1 cellular context compared by ENCODE assay signal in the genomic region with DNA sequence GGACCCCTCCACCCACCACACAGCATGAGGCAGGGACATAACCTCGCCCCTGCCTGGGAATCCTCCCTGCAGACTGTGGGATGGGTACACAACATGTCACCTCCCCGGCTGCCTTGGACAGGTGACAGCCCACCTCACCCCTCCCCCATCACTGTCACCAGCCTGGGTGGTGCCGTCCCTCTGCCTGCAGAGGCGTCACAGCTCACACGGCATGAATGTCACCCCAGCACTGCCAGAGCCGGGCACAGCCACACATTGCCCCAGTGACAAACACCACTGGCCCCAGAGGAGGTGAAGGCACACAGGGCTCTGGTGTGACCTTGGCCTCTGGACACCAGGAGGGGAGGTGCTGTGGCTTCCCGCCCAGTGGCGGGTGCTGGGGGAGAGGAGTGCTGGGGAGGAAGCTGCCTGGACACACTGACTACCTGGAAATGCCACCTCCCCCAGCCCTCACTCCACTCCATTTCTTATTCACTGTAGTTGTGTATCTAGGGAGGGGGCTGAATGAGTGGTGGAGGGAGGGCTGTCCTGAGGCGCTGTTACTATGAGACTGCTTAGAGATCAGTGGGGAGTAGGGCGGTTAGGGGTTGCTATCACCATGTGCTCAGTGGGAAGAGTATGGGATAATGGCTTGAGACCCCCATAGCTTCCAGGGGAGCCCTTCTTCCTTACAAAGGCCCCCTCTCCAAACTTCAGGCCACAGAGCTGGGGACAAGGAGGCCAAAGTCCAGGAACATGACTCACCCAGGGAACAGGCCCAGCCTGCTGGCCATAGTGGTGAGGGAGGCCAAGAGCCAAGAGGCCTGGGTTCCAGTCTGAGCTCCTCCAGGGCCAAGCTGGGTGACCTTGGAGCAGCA.
A peak's percentile ranks its signal among the peaks of the same experiment; 100 is the strongest.
TF ChIP-seq lines count a peak whose summit lies in the region.

No MANE protein-coding gene starts in this region.

TF ChIP-seq in HCT116, 20 proteins besides CTCF, POLR2A, EP300 and RAD21:
- TF ChIP-seq ZFX (IDR thresholded peaks at IDR 0.05) (no peak), EGR1 (IDR thresholded peaks at IDR 0.05; ENCODE audit: low read depth) (no peak), FOSL1 (IDR thresholded peaks at IDR 0.05; ENCODE audit: low read depth) (no peak), ELF1 (IDR thresholded peaks at IDR 0.05; ENCODE audit: borderline replicate concordance, low read depth) (no peak), SP1 (IDR thresholded peaks at IDR 0.05; ENCODE audit: low read depth) (peak; percentile 75), POLR2AphosphoS5 (IDR thresholded peaks at IDR 0.05; ENCODE audit: low read depth, low read length) (peak; percentile 16; the same call in 1 of the 2 replicates), EZH2 (IDR thresholded peaks at IDR 0.05) (no peak), MAX (IDR thresholded peaks at IDR 0.05) (peak; percentile 35; the same call in 1 of the 2 replicates), CBX3 (IDR thresholded peaks at IDR 0.05; ENCODE audit: low read depth) (no peak), JUND (IDR thresholded peaks at IDR 0.05) (no peak), EZH2phosphoT487 (IDR thresholded peaks at IDR 0.05; ENCODE audit: borderline replicate concordance) (no peak), YY1 (IDR thresholded peaks at IDR 0.05; ENCODE audit: extremely low read depth, insufficient replicate concordance, low read depth, low read length) (no peak), CEBPB (IDR thresholded peaks at IDR 0.05; ENCODE audit: low read depth) (no peak), ZNF274 (IDR thresholded peaks at IDR 0.05; ENCODE audit: low read depth, low read length) (no peak), SIN3A (IDR thresholded peaks at IDR 0.05; ENCODE audit: low read depth) (no peak), ATF3 (IDR thresholded peaks at IDR 0.05) (no peak), TCF7L2 (IDR thresholded peaks at IDR 0.05; ENCODE audit: borderline replicate concordance, extremely low read depth, insufficient read depth, insufficient read length) (no peak)
- TF ChIP-seq, protein P1, sequence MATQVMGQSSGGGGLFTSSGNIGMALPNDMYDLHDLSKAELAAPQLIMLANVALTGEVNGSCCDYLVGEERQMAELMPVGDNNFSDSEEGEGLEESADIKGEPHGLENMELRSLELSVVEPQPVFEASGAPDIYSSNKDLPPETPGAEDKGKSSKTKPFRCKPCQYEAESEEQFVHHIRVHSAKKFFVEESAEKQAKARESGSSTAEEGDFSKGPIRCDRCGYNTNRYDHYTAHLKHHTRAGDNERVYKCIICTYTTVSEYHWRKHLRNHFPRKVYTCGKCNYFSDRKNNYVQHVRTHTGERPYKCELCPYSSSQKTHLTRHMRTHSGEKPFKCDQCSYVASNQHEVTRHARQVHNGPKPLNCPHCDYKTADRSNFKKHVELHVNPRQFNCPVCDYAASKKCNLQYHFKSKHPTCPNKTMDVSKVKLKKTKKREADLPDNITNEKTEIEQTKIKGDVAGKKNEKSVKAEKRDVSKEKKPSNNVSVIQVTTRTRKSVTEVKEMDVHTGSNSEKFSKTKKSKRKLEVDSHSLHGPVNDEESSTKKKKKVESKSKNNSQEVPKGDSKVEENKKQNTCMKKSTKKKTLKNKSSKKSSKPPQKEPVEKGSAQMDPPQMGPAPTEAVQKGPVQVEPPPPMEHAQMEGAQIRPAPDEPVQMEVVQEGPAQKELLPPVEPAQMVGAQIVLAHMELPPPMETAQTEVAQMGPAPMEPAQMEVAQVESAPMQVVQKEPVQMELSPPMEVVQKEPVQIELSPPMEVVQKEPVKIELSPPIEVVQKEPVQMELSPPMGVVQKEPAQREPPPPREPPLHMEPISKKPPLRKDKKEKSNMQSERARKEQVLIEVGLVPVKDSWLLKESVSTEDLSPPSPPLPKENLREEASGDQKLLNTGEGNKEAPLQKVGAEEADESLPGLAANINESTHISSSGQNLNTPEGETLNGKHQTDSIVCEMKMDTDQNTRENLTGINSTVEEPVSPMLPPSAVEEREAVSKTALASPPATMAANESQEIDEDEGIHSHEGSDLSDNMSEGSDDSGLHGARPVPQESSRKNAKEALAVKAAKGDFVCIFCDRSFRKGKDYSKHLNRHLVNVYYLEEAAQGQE (IDR thresholded peaks at IDR 0.05; ENCODE audit: low read depth), result no peak
- TF ChIP-seq, protein P2, sequence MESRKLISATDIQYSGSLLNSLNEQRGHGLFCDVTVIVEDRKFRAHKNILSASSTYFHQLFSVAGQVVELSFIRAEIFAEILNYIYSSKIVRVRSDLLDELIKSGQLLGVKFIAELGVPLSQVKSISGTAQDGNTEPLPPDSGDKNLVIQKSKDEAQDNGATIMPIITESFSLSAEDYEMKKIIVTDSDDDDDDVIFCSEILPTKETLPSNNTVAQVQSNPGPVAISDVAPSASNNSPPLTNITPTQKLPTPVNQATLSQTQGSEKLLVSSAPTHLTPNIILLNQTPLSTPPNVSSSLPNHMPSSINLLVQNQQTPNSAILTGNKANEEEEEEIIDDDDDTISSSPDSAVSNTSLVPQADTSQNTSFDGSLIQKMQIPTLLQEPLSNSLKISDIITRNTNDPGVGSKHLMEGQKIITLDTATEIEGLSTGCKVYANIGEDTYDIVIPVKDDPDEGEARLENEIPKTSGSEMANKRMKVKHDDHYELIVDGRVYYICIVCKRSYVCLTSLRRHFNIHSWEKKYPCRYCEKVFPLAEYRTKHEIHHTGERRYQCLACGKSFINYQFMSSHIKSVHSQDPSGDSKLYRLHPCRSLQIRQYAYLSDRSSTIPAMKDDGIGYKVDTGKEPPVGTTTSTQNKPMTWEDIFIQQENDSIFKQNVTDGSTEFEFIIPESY (IDR thresholded peaks at IDR 0.05; ENCODE audit: extremely low read depth, insufficient replicate concordance, low read length), result no peak
